Comparison of ENCODE assay signal across 25 cellular contexts in the genomic region with DNA sequence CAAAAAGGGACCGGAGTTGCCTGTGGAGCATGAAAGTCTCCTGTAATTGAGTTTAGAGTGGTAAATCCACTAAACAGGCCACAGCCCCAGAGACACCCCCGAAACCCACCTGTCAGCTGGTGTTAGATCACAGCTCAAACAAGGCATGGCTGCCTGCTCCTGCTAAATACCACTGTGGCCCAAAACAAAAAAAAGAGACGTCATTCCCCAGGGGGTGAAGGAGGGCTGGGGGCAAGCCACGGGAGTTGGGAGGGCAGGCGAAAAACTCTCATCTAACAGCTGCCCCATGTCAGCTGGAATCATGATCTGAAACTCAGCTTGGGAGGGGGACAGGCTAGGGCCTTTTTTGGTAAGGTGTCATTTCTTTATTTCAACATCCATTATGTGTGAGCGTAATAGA.
"Had no signal": no experiment of that assay in that cellular context is flagged by ENCODE, and none has a peak within 500 bp of the region (broad histone marks: within the 10 kb centered on the region; RNA-seq: fewer than 3 reads in every experiment).

No MANE protein-coding gene starts in this region.

- H3K27me3 Mint-ChIP-seq: dendritic cell treated with granulocyte-macrophage colony-stimulating factor and Interleukin-4, amounts not matched to agents 40 ng/mL and 50 ng/mL, for 4 days; effector memory CD8-positive, alpha-beta T cell had no signal

- H3K4me3 ChIP-seq: colonic mucosa, esophagus squamous epithelium, gastrocnemius medialis, heart right ventricle, left lung, lung had no signal

- H3K27ac Mint-ChIP-seq: dendritic cell treated with granulocyte-macrophage colony-stimulating factor and Interleukin-4, amounts not matched to agents 40 ng/mL and 50 ng/mL, for 4 days; effector memory CD8-positive, alpha-beta T cell; endodermal cell; memory B cell had no signal

- H3K9me3 Mint-ChIP-seq: dendritic cell treated with granulocyte-macrophage colony-stimulating factor and Interleukin-4, amounts not matched to agents 40 ng/mL and 50 ng/mL, for 4 days; effector memory CD8-positive, alpha-beta T cell; endodermal cell; memory B cell had no signal

- H3K4me3 Mint-ChIP-seq: dendritic cell treated with granulocyte-macrophage colony-stimulating factor and Interleukin-4, amounts not matched to agents 40 ng/mL and 50 ng/mL, for 4 days; effector memory CD8-positive, alpha-beta T cell; endodermal cell; memory B cell had no signal

- H3K27me3 ChIP-seq: colonic mucosa, esophagus squamous epithelium, gastrocnemius medialis, left lung had no signal

- H3K36me3 Mint-ChIP-seq: memory B cell had no signal

- H3K4me1 ChIP-seq: colonic mucosa, esophagus squamous epithelium, heart right ventricle, left lung had no signal

- H3K36me3 ChIP-seq: colonic mucosa, esophagus squamous epithelium, gastrocnemius medialis, heart right ventricle, left lung had no signal

- H3K27ac ChIP-seq: colonic mucosa, epithelial cell of prostate, esophagus squamous epithelium, gastrocnemius medialis, heart right ventricle, left lung had no signal

- DNase-seq: colonic mucosa; cortex of kidney; effector CD8-positive, alpha-beta T cell; effector memory CD8-positive, alpha-beta T cell; endodermal cell; erythroblast; esophagus squamous epithelium; foreskin fibroblast; foreskin melanocyte; gastrocnemius medialis; glutamatergic neuron; head of caudate nucleus; heart right ventricle; hippocampal formation; left cardiac atrium; left lung; left ventricle myocardium superior; mammary epithelial cell; mesendoderm; midbrain had no signal

- H3K4me1 Mint-ChIP-seq: memory B cell had no signal

- ATAC-seq: effector memory CD8-positive, alpha-beta T cell; esophagus mucosa; gastrocnemius medialis; heart right ventricle; left cardiac atrium; left lung; left ventricle myocardium superior had no signal

- H3K9me3 ChIP-seq: colonic mucosa, esophagus squamous epithelium, gastrocnemius medialis, heart right ventricle, left lung had no signal
